ENCODE assay signal across 18 cellular contexts in the genomic region with DNA sequence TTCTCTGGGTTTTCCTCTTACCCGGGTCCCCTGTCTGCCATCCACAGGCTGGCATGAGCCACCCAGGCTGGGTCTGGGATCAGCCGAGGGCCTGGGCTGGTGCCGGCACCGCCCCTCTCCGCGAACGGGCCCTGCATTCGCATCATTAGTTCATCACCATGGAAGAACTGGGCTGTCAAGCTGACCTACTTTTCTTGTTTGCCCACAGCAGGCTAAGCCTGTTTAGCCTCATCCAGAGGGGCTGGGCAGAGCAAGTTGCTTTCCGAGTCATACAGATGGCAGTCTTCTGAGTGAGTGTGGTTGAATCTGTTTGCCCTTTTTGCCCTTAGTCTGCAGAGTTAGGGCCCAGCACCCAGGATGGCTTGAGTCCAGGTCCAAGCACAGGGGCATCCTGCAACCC.
A peak's percentile ranks its signal among the peaks of the same experiment; 100 is the strongest.
DNase-seq lines count a peak whose midpoint lies in the region; ATAC-seq, FAIRE-seq and TF ChIP-seq lines count a peak whose summit lies in the region.
"Had no signal": no experiment of that assay in that cellular context is flagged by ENCODE, and none has a peak within 500 bp of the region (broad histone marks: within the 10 kb centered on the region; RNA-seq: fewer than 3 reads in every experiment).

No MANE protein-coding gene starts in this region.

- in situ Hi-C loops in HepG2 (cut with HindIII; ENCODE audit: extremely low pct_ligation_motif_present, low pct_unique_long_range_greater_than_20kb), result no loop called here

- TF ChIP-seq EP300 in HepG2 (IDR thresholded peaks at IDR 0.05; ENCODE audit: low read depth in 2 of 2, low read length in 2 of 2) (no peak), HepG2 (CRISPR knock-in tag; IDR thresholded peaks at IDR 0.05; ENCODE audit: borderline replicate concordance) (no peak)

- no peaks in the 10 kb centered on the region for H3K27me3 ChIP-seq in HepG2 (ENCODE audit: control insufficient read depth in 1 of 2, insufficient read depth in 2 of 2, low read length in 2 of 2)
- no peaks in the 10 kb centered on the region for H3K27me3 ChIP-seq in right lobe of liver
- H3K27me3 ChIP-seq in spleen (replicated peaks in 1 of 7), result peaks cover 0 to 4% (median 0%) of the 10 kb centered on the region in 7 donors

- H4K20me1 ChIP-seq in HepG2 (ENCODE audit: insufficient read depth, low read length), result peaks cover 7% of the 10 kb centered on the region; the same call in 1 of the 2 replicates

- no peak for TF ChIP-seq CTCF in HepG2 (CRISPR knock-in tag; IDR thresholded peaks at IDR 0.05)
- no peak for TF ChIP-seq CTCF in right lobe of liver (IDR thresholded peaks at IDR 0.05)
- TF ChIP-seq CTCF in spleen (IDR thresholded peaks at IDR 0.05 in 8 of 11, conservative IDR thresholded peaks at IDR 0.05 in 3 of 11), result no peak

- ATAC-seq in HepG2 (no peak), right lobe of liver (no peak), HG02840 (IDR thresholded peaks at IDR 0.05; ENCODE audit: low FRiP score, unreplicated experiment) (no peak)
- ATAC-seq: stimulated activated memory B cell treated with anti-CD40 and anti-IgM and Interleukin-4, amounts not matched to agents 10 μg/mL and 1 μg/mL and 100 μg/mL, for 72 hours had no signal

- TF ChIP-seq POLR2A in HepG2 (IDR thresholded peaks at IDR 0.05; ENCODE audit: insufficient read depth in 1 of 2, low read depth in 2 of 2, low read length in 2 of 2), result no peak
- no peak for TF ChIP-seq POLR2A in right lobe of liver (IDR thresholded peaks at IDR 0.05)
- TF ChIP-seq POLR2A in spleen (IDR thresholded peaks at IDR 0.05), result no peak

- no TSS peak for BruUV-seq in HepG2 (replicated peaks; lab: Mats Ljungman, UMichigan)

- H2AFZ ChIP-seq in HepG2 (ENCODE audit: low read length), result no peak overlapping the region

- H3K27ac ChIP-seq in HepG2 (ENCODE audit: extremely low read length, insufficient read depth, low read length) (no peak overlapping the region), right lobe of liver (no peak overlapping the region), spleen (no peak overlapping the region)

- peaks cover 78% of the 10 kb centered on the region for H3K4me1 ChIP-seq in HepG2 (ENCODE audit: insufficient read depth, low read length)
- peaks cover 0 to 16% (median 6%) of the 10 kb centered on the region in 4 donors for H3K4me1 ChIP-seq in right lobe of liver
- peaks cover 0 to 38% (median 6%) of the 10 kb centered on the region in 6 donors for H3K4me1 ChIP-seq in spleen

- CTCF ChIA-PET in HepG2 (lab: Yijun Ruan, JAX; ENCODE audit: low intra/inter-chr PET ratio, low total read pairs), result no interaction called here

- H3K36me3 ChIP-seq in HepG2 (replicated peaks in 1 of 2; ENCODE audit: control insufficient read depth in 1 of 2, insufficient read depth in 2 of 2, low read length in 2 of 2) (peaks cover 2 to 29% of the 10 kb centered on the region in 2 experiments; a peak in 4 of 5 replicates), right lobe of liver (no peaks in the 10 kb centered on the region), spleen (no peaks in the 10 kb centered on the region)

- intact Hi-C loops in HepG2 (cut with micrococcal nuclease; ENCODE audit: unreplicated experiment), result no loop called here
- intact Hi-C loops in right lobe of liver (cut with DNase I), result loop anchor here in 1 of 2 donors (10.0 kb wide), 1 partner anchor 63 kb away; a partner anchor contains a TSS
- intact Hi-C loops in spleen (cut with DNase I; ENCODE audit: low total_unique reads), result no loop called here

- POLR2A ChIA-PET in HepG2 (lab: Yijun Ruan, JAX), result no interaction called here

- H3K4me3 ChIP-seq in HepG2 (replicated peaks in 1 of 3; ENCODE audit: insufficient read depth in 1 of 3, low read depth in 2 of 3, low read length in 3 of 3), result no peak overlapping the region
- H3K4me3 ChIP-seq in right lobe of liver, result no peak overlapping the region
- H3K4me3 ChIP-seq in spleen, result no peak overlapping the region

- H3K9me3 ChIP-seq in HepG2 (ENCODE audit: low read length) (no peaks in the 10 kb centered on the region), right lobe of liver (no peaks in the 10 kb centered on the region), spleen (no peaks in the 10 kb centered on the region)

- no peak overlapping the region for H3K9ac ChIP-seq in HepG2 (ENCODE audit: insufficient read depth, low read depth, low read length)

- H3K79me2 ChIP-seq in HepG2 (ENCODE audit: insufficient read depth, low read length), result peaks cover 35% of the 10 kb centered on the region

- 93% methylated on average over 9 of the region's 9 CpGs for WGBS in HepG2 (ENCODE audit: low lambda C conversion rate)
- 65% methylated on average over 5 of the region's 9 CpGs for WGBS in right lobe of liver (ENCODE audit: insufficient coverage, low coverage, low lambda C conversion rate, missing lambda C conversion rate)
- 86 to 93% (median 88%) methylated on average over 9 of the region's 9 CpGs for WGBS in spleen, 5 donors

- FAIRE-seq in HepG2 (lab: Jason Lieb, UNC), result no peak
- FAIRE-seq: GM18507, keratinocyte had no signal

- no peak overlapping the region for H3K4me2 ChIP-seq in HepG2 (ENCODE audit: low read depth, low read length)

- TF ChIP-seq RAD21 in HepG2 (CRISPR knock-in tag; IDR thresholded peaks at IDR 0.05), result no peak

- DNase-seq in HepG2 (ENCODE audit: low spot score), result no peak
- no peak for DNase-seq in right lobe of liver
- peak; percentile 23 for DNase-seq in cerebellum (ENCODE audit: low spot score)
- peak; percentile 13 for DNase-seq in middle frontal gyrus (ENCODE audit: extremely low spot score, low spot score)
- no peak for DNase-seq in H4 (ENCODE audit: low spot score)
- DNase-seq in spleen, result no peak
- no peak for DNase-seq in D341Med (ENCODE audit: low spot score)
- DNase-seq: ACHN; activated CD4-positive, CD25-positive, alpha-beta regulatory T cell; activated CD8-positive, alpha-beta memory T cell treated with anti-CD3 and anti-CD28 coated beads, Interleukin-2, amount 50 U/mL, for 4 hours; activated naive CD4-positive, alpha-beta T cell treated with anti-CD3 and anti-CD28 coated beads for 36 hours; COR-L47; naive B cell; NCI-H345 had no signal

TF ChIP-seq in HepG2, 621 proteins besides CTCF, POLR2A, EP300 and RAD21 (continues in another document):
- TF ChIP-seq, protein P1, sequence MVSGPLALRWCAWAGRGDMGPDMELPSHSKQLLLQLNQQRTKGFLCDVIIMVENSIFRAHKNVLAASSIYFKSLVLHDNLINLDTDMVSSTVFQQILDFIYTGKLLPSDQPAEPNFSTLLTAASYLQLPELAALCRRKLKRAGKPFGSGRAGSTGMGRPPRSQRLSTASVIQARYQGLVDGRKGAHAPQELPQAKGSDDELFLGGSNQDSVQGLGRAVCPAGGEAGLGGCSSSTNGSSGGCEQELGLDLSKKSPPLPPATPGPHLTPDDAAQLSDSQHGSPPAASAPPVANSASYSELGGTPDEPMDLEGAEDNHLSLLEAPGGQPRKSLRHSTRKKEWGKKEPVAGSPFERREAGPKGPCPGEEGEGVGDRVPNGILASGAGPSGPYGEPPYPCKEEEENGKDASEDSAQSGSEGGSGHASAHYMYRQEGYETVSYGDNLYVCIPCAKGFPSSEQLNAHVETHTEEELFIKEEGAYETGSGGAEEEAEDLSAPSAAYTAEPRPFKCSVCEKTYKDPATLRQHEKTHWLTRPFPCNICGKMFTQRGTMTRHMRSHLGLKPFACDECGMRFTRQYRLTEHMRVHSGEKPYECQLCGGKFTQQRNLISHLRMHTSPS (CRISPR knock-in tag; IDR thresholded peaks at IDR 0.05; ENCODE audit: low read depth), result no peak
- TF ChIP-seq, protein P2, sequence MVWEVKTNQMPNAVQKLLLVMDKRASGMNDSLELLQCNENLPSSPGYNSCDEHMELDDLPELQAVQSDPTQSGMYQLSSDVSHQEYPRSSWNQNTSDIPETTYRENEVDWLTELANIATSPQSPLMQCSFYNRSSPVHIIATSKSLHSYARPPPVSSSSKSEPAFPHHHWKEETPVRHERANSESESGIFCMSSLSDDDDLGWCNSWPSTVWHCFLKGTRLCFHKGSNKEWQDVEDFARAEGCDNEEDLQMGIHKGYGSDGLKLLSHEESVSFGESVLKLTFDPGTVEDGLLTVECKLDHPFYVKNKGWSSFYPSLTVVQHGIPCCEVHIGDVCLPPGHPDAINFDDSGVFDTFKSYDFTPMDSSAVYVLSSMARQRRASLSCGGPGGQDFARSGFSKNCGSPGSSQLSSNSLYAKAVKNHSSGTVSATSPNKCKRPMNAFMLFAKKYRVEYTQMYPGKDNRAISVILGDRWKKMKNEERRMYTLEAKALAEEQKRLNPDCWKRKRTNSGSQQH (CRISPR knock-in tag; IDR thresholded peaks at IDR 0.05; ENCODE audit: low read depth), result no peak
- TF ChIP-seq, protein P3, sequence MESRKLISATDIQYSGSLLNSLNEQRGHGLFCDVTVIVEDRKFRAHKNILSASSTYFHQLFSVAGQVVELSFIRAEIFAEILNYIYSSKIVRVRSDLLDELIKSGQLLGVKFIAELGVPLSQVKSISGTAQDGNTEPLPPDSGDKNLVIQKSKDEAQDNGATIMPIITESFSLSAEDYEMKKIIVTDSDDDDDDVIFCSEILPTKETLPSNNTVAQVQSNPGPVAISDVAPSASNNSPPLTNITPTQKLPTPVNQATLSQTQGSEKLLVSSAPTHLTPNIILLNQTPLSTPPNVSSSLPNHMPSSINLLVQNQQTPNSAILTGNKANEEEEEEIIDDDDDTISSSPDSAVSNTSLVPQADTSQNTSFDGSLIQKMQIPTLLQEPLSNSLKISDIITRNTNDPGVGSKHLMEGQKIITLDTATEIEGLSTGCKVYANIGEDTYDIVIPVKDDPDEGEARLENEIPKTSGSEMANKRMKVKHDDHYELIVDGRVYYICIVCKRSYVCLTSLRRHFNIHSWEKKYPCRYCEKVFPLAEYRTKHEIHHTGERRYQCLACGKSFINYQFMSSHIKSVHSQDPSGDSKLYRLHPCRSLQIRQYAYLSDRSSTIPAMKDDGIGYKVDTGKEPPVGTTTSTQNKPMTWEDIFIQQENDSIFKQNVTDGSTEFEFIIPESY (CRISPR knock-in tag; IDR thresholded peaks at IDR 0.05), result peak; percentile 82
- TF ChIP-seq NR1H2 (CRISPR knock-in tag; IDR thresholded peaks at IDR 0.05; ENCODE audit: borderline replicate concordance, low read depth) (no peak), SRF (IDR thresholded peaks at IDR 0.05; ENCODE audit: low read depth, low read length) (no peak)

Comparison
In these comparisons a context has a peak if more than half of its experiments do, and no peak if none do; other contexts are left out.
1. DNase-seq: peak in cerebellum (single experiment) and middle frontal gyrus (single experiment); none in HepG2 (single experiment), right lobe of liver (0 of 3), H4 (single experiment), spleen (single experiment) and D341Med (single experiment).